In the genomic region with DNA sequence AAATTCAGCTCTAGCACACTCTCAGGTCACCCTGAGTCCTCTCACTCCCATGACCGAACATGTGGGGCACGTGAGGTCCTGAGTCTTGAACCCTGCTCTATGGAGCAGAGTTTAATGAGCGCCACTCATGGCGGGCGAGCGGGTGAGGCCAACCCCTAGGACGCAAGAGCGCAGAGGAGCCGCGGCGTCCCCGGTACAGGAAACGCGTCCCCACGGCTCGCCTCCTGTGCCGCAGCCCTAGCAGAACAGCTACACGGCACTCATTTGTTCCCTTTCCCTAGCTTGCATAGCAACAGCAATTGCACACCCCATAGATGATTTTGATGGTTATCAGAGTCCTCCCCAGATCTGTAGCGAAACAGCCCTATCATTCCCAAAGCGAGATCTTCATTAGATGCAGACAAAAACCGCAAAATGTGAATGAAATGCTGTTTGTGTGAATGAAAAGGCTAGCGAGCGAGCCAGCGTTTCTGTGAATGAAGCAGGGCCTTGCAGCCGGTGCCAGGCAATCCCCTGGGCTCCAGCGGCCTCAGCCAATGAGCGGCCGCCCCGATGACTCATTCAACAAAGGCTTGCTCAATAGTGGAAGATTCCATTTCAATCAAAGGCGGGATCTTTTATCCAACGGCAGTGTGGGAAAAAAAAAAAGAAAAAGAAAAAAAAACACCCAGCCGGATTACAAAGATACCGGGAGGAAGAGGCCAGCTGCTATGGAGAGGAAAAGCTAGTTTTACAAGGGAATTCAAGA, we compare ENCODE assay signal across 1 cellular context.
TF ChIP-seq lines count a peak whose summit lies in the region.

No MANE protein-coding gene starts in this region.

TF ChIP-seq in A549, 52 proteins besides CTCF, POLR2A, EP300 and RAD21 (continued from another document):
- TF ChIP-seq, protein P1, sequence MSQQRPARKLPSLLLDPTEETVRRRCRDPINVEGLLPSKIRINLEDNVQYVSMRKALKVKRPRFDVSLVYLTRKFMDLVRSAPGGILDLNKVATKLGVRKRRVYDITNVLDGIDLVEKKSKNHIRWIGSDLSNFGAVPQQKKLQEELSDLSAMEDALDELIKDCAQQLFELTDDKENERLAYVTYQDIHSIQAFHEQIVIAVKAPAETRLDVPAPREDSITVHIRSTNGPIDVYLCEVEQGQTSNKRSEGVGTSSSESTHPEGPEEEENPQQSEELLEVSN (IDR thresholded peaks at IDR 0.05; ENCODE audit: borderline replicate concordance, low read depth) = peak; percentile 21; the same call in 1 of the 2 replicates
- TF ChIP-seq RFX5 (IDR thresholded peaks at IDR 0.05) (peak; percentile 90), EHF (CRISPR knock-in tag; IDR thresholded peaks at IDR 0.05) (no peak), RARB (CRISPR knock-in tag; IDR thresholded peaks at IDR 0.05) (no peak), MYC (IDR thresholded peaks at IDR 0.05; ENCODE audit: borderline replicate concordance, low read length) (no peak), EHMT2 (IDR thresholded peaks at IDR 0.05; ENCODE audit: low read depth) (no peak), BHLHE40 (IDR thresholded peaks at IDR 0.05; ENCODE audit: low read depth, low read length) (no peak), CEBPB (IDR thresholded peaks at IDR 0.05) (peak; percentile 90 to 96), CHD4 (IDR thresholded peaks at IDR 0.05; ENCODE audit: borderline replicate concordance) (no peak), SMC3 (IDR thresholded peaks at IDR 0.05) (no peak), RCOR1 (IDR thresholded peaks at IDR 0.05; ENCODE audit: low read depth, low read length) (no peak), FOSL2 (IDR thresholded peaks at IDR 0.05) (peak; percentile 91), FOSL2 (CRISPR knock-in tag; IDR thresholded peaks at IDR 0.05) (peak; percentile 97), ZFP36 (IDR thresholded peaks at IDR 0.05; ENCODE audit: borderline replicate concordance, partially characterized antibody) (no peak), HDAC2 (IDR thresholded peaks at IDR 0.05) (no peak), ESRRA (IDR thresholded peaks at IDR 0.05; ENCODE audit: borderline replicate concordance, low read length) (no peak), KDM5A (IDR thresholded peaks at IDR 0.05) (no peak), GATA3 (IDR thresholded peaks at IDR 0.05; ENCODE audit: borderline replicate concordance) (peak; percentile 41; the same call in 1 of the 2 replicates), RNF2 (IDR thresholded peaks at IDR 0.05; ENCODE audit: borderline replicate concordance, low read depth) (no peak), POLR2AphosphoS2 (conservative IDR thresholded peaks at IDR 0.05; ENCODE audit: low read length) (no peak), CHD2 (IDR thresholded peaks at IDR 0.05; ENCODE audit: low read length, partially characterized antibody) (no peak), TFCP2L1 (CRISPR knock-in tag; IDR thresholded peaks at IDR 0.05) (no peak)
- TF ChIP-seq, protein P2, sequence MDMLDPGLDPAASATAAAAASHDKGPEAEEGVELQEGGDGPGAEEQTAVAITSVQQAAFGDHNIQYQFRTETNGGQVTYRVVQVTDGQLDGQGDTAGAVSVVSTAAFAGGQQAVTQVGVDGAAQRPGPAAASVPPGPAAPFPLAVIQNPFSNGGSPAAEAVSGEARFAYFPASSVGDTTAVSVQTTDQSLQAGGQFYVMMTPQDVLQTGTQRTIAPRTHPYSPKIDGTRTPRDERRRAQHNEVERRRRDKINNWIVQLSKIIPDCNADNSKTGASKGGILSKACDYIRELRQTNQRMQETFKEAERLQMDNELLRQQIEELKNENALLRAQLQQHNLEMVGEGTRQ (IDR thresholded peaks at IDR 0.05) = no peak
- TF ChIP-seq, protein P3, sequence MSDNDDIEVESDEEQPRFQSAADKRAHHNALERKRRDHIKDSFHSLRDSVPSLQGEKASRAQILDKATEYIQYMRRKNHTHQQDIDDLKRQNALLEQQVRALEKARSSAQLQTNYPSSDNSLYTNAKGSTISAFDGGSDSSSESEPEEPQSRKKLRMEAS (IDR thresholded peaks at IDR 0.05) = peak; percentile 32; the same call in 1 of the 2 replicates
- TF ChIP-seq, protein P4, sequence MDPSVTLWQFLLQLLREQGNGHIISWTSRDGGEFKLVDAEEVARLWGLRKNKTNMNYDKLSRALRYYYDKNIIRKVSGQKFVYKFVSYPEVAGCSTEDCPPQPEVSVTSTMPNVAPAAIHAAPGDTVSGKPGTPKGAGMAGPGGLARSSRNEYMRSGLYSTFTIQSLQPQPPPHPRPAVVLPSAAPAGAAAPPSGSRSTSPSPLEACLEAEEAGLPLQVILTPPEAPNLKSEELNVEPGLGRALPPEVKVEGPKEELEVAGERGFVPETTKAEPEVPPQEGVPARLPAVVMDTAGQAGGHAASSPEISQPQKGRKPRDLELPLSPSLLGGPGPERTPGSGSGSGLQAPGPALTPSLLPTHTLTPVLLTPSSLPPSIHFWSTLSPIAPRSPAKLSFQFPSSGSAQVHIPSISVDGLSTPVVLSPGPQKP (IDR thresholded peaks at IDR 0.05; ENCODE audit: low read depth, low read length) = no peak
- TF ChIP-seq, protein P5, sequence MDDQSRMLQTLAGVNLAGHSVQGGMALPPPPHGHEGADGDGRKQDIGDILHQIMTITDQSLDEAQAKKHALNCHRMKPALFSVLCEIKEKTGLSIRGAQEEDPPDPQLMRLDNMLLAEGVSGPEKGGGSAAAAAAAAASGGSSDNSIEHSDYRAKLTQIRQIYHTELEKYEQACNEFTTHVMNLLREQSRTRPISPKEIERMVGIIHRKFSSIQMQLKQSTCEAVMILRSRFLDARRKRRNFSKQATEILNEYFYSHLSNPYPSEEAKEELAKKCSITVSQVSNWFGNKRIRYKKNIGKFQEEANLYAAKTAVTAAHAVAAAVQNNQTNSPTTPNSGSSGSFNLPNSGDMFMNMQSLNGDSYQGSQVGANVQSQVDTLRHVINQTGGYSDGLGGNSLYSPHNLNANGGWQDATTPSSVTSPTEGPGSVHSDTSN (IDR thresholded peaks at IDR 0.05) = no peak
- TF ChIP-seq, protein P6, sequence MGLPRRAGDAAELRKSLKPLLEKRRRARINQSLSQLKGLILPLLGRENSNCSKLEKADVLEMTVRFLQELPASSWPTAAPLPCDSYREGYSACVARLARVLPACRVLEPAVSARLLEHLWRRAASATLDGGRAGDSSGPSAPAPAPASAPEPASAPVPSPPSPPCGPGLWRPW (IDR thresholded peaks at IDR 0.05) = 0 out of 2 replicates have a peak, but pooled peaks have one; percentile 38
